Comparison of ENCODE assay signal across 12 cellular contexts in the genomic region with DNA sequence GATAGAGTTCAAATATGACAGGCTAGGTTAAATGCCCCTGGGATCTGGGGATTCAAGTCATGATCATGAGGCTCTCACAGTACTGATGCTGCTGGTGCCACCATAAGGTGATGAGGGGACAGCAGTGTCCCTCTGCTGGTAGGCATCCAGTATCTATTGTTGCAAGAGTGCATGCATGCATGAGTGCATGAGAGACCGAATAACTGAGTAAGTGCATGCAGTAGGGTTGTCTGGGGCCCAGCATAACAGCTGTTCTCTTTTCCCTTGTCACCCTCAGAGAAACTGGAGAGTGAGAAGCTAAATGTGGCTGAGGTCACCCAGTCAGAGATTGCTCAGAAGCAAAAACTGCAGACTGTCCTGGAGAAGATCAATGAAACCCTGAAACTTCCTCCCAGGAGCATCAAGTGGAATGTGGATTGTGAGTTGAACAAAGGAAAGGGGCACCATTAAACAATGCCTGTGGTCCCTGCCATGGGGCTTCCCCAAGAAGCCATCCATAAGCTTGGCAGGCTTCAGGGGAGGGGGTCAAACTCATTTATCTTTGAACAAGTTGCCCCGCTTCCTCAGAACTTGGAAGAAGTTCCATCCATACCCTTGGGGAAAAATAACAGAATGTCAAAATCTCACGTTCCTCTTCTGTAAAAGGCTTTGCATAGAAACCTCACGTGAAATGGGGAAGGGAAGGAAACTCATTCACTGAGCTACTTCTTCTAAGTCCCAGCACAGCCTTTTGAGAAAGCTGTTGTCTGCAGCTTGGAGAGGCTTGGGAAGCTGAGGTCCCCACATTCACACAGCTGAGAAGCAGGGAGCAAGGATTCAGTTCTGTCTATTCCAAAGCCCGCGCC.
DNase-seq lines count a peak whose midpoint lies in the region; ATAC-seq and TF ChIP-seq lines count a peak whose summit lies in the region.
"Had no signal": no experiment of that assay in that cellular context is flagged by ENCODE, and none has a peak within 500 bp of the region (broad histone marks: within the 10 kb centered on the region; RNA-seq: fewer than 3 reads in every experiment).

No MANE protein-coding gene starts in this region.

- H3K27me3 ChIP-seq in Caco-2 (replicated peaks; ENCODE audit: control insufficient read depth, insufficient read depth, low read length): no peaks in the 10 kb centered on the region
- H3K27me3 ChIP-seq in dorsolateral prefrontal cortex: no peaks in the 10 kb centered on the region

- no peaks in the 10 kb centered on the region for H3K27me3 Mint-ChIP-seq in Caco-2 (ENCODE audit: insufficient read depth, unreplicated experiment)
- H3K27me3 Mint-ChIP-seq in nephron progenitor cell (ENCODE audit: low read depth, poor library complexity): peaks cover 3% of the 10 kb centered on the region

- intact Hi-C loops in Caco-2 (cut with micrococcal nuclease; ENCODE audit: unreplicated experiment) (no loop called here), dorsolateral prefrontal cortex (cut with DNase I) (no loop called here)

- peaks cover 4% of the 10 kb centered on the region; the same call in 1 of the 2 replicates for H3K4me1 ChIP-seq in Caco-2

- H3K9me3 Mint-ChIP-seq in Caco-2 (ENCODE audit: unreplicated experiment) (no peaks in the 10 kb centered on the region), nephron progenitor cell (no peaks in the 10 kb centered on the region)
- H3K9me3 Mint-ChIP-seq: naive thymus-derived CD8-positive, alpha-beta T cell had no signal

- no peak overlapping the region for H3K4me3 Mint-ChIP-seq in Caco-2 (ENCODE audit: unreplicated experiment)
- H3K4me3 Mint-ChIP-seq in nephron progenitor cell: no peak overlapping the region
- H3K4me3 Mint-ChIP-seq: naive thymus-derived CD8-positive, alpha-beta T cell had no signal

- no peak for ATAC-seq in HG03520 (IDR thresholded peaks at IDR 0.05; ENCODE audit: unreplicated experiment)
- ATAC-seq: naive thymus-derived CD8-positive, alpha-beta T cell had no signal

- H3K27ac Mint-ChIP-seq in Caco-2 (ENCODE audit: unreplicated experiment): no peak overlapping the region
- no peak overlapping the region for H3K27ac Mint-ChIP-seq in nephron progenitor cell
- H3K27ac Mint-ChIP-seq: naive thymus-derived CD8-positive, alpha-beta T cell had no signal

- POLR2A ChIA-PET in Caco-2 (lab: Charles Lee): no interaction called here

- no peaks in the 10 kb centered on the region for H3K9me3 ChIP-seq in Caco-2

- TF ChIP-seq CTCF in Caco-2 (IDR thresholded peaks at IDR 0.05; ENCODE audit: insufficient read depth in 1 of 2, low read depth in 1 of 2, low read length in 1 of 2, severe bottlenecking in 1 of 2, unreplicated experiment in 1 of 2) (peak; percentile 12 to 46), cardiac fibroblast (IDR thresholded peaks at IDR 0.05; ENCODE audit: low read depth, low read length) (peak; percentile 18), nephron progenitor cell (IDR thresholded peaks at IDR 0.05) (peak; percentile 11), dorsolateral prefrontal cortex (IDR thresholded peaks at IDR 0.05 in 54 of 56, conservative IDR thresholded peaks at IDR 0.05 in 2 of 56; ENCODE audit: low read depth in 1 of 56, partially characterized antibody in 56 of 56) (no peak)

- no peak for DNase-seq in Caco-2
- peak; percentile 48 for DNase-seq in HT-29 (ENCODE audit: low spot score)
- no peak for DNase-seq in cardiac fibroblast (ENCODE audit: low read depth in 2 of 2)
- DNase-seq in nephron progenitor cell: no peak
- no peak for DNase-seq in KG1 (lab: John Stamatoyannopoulos, UW)
- no peak for DNase-seq in CD1c-positive myeloid dendritic cell (ENCODE audit: extremely low spot score)
- DNase-seq in dorsolateral prefrontal cortex: no peak
- DNase-seq: activated T-cell treated with anti-CD3 and anti-CD28 coated beads for 4 hours; amygdala; naive thymus-derived CD8-positive, alpha-beta T cell; NCI-H187 treated with DMSO at 0.1 percent for 48 hours had no signal

- no peaks in the 10 kb centered on the region for H3K36me3 ChIP-seq in Caco-2 (ENCODE audit: control insufficient read depth, insufficient read depth, low read length)

- H3K4me1 Mint-ChIP-seq in Caco-2 (ENCODE audit: low read depth, unreplicated experiment): no peaks in the 10 kb centered on the region
- H3K4me1 Mint-ChIP-seq in nephron progenitor cell: no peaks in the 10 kb centered on the region
- H3K4me1 Mint-ChIP-seq: naive thymus-derived CD8-positive, alpha-beta T cell had no signal

- CTCF ChIA-PET in Caco-2 (lab: Charles Lee): no interaction called here

- no TSS peak for BruUV-seq in Caco-2 (replicated peaks; lab: Mats Ljungman, UMichigan)

- peaks cover 18% of the 10 kb centered on the region for H3K36me3 Mint-ChIP-seq in Caco-2 (ENCODE audit: insufficient read depth, unreplicated experiment)
- peaks cover 32% of the 10 kb centered on the region for H3K36me3 Mint-ChIP-seq in nephron progenitor cell (ENCODE audit: low read depth)
- H3K36me3 Mint-ChIP-seq: naive thymus-derived CD8-positive, alpha-beta T cell had no signal

- no peak overlapping the region for H3K4me3 ChIP-seq in Caco-2 (ENCODE audit: low read depth, low read length)
- H3K4me3 ChIP-seq in cardiac fibroblast (replicated peaks in 1 of 2; ENCODE audit: low read depth in 2 of 2, low read length in 2 of 2): no peak overlapping the region
- H3K4me3 ChIP-seq in dorsolateral prefrontal cortex: no peak overlapping the region

- H3K27ac ChIP-seq in dorsolateral prefrontal cortex: no peak overlapping the region

Comparison
In these comparisons a context has a peak if more than half of its experiments do, and no peak if none do; other contexts are left out.
1. CTCF ChIP-seq: peak in Caco-2 (2 of 2), cardiac fibroblast (single experiment) and nephron progenitor cell (single experiment); none in dorsolateral prefrontal cortex (0 of 56).